8 cellular contexts compared by ENCODE assay signal in genomic region chr1:109547412-109548320, GRCh38. TPM values are rescaled to one million over a fixed set of nuclear protein-coding genes. Genes with fewer than 3 reads are reported as not detected.
DNase-seq lines count a peak whose midpoint lies in the region; ATAC-seq and TF ChIP-seq lines count a peak whose summit lies in the region.

No MANE protein-coding gene starts in this region.

- H3K27me3 Mint-ChIP-seq in WTC11 (ENCODE audit: low read depth) (no peaks in the 10 kb centered on the region; the same call in 1 of the 2 replicates), osteocyte (ENCODE audit: unreplicated experiment) (no peaks in the 10 kb centered on the region)

- H3K9me3 Mint-ChIP-seq in WTC11, result no peaks in the 10 kb centered on the region
- H3K9me3 Mint-ChIP-seq in osteocyte (ENCODE audit: unreplicated experiment), result no peaks in the 10 kb centered on the region

- H3K27ac Mint-ChIP-seq in WTC11, result peak overlapping the region; percentile 94
- peak overlapping the region; percentile 99 for H3K27ac Mint-ChIP-seq in osteocyte (ENCODE audit: unreplicated experiment)

- DNase-seq in NCI-H1105 treated with DMSO at 0.1 percent for 48 hours (lab: John Stamatoyannopoulos, UW) (peak; percentile 14), NCI-H1105 (lab: John Stamatoyannopoulos, UW) (no peak), WTC11 (ENCODE audit: low spot score) (no peak), fibroblast of pulmonary artery (ENCODE audit: low read depth) (peak; percentile 22), osteocyte (ENCODE audit: extremely low spot score, unreplicated experiment) (no peak), SK-N-DZ (ENCODE audit: low spot score) (no peak), epidermal melanocyte (ENCODE audit: insufficient read length, low spot score) (no peak)

- POLR2A ChIA-PET in WTC11 (lab: Charles Lee), result interaction anchor here (0.6 to 2.3 kb wide), 14 partner anchors 10 to 437 kb away, joined by 3 to 13 read pairs (median 5); partner anchors contain the start of genes AHCYL1, AMPD2, CYB561D1 and GNAT2

- H3K36me3 Mint-ChIP-seq in WTC11, result no peaks in the 10 kb centered on the region
- H3K36me3 Mint-ChIP-seq in osteocyte (ENCODE audit: unreplicated experiment), result no peaks in the 10 kb centered on the region

- peak overlapping the region; percentile 73 for H3K4me3 ChIP-seq in fibroblast of pulmonary artery (replicated peaks; ENCODE audit: low read depth, low read length)

- H3K4me3 Mint-ChIP-seq in WTC11 (peak overlapping the region; percentile 85), osteocyte (ENCODE audit: unreplicated experiment) (peak overlapping the region; percentile 99)

- no peak for TF ChIP-seq CTCF in WTC11 (IDR thresholded peaks at IDR 0.05)
- no peak for TF ChIP-seq CTCF in fibroblast of pulmonary artery (IDR thresholded peaks at IDR 0.05; ENCODE audit: low read length, missing control alignments)
- no peak for TF ChIP-seq CTCF in osteocyte (IDR thresholded peaks at IDR 0.05)

- H3K4me1 Mint-ChIP-seq in WTC11 (peaks cover 28% of the 10 kb centered on the region), osteocyte (ENCODE audit: unreplicated experiment) (peaks cover 46% of the 10 kb centered on the region)

- ATAC-seq in HG03060 (IDR thresholded peaks at IDR 0.05; ENCODE audit: low read depth, unreplicated experiment), result peak; percentile 7
- 0 out of 2 replicates have a peak, but pooled peaks have one; percentile 3 for ATAC-seq in WTC11

- CTCF ChIA-PET in WTC11 (lab: Charles Lee), result interaction anchor here (0.7 to 8.2 kb wide), 25 partner anchors 8 to 482 kb away, joined by 3 to 129 read pairs (median 6); partner anchors contain the start of genes AHCYL1, AMPD2, CYB561D1 and GNAT2

TF ChIP-seq in WTC11, 78 proteins besides CTCF, POLR2A, EP300 and RAD21:
- TF ChIP-seq NR3C1 (CRISPR knock-in tag; conservative IDR thresholded peaks at IDR 0.05; ENCODE audit: low read depth), result no peak
- no peak for TF ChIP-seq ZNF423 (CRISPR knock-in tag; IDR thresholded peaks at IDR 0.05)
- TF ChIP-seq, protein P1, sequence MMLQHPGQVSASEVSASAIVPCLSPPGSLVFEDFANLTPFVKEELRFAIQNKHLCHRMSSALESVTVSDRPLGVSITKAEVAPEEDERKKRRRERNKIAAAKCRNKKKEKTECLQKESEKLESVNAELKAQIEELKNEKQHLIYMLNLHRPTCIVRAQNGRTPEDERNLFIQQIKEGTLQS (CRISPR knock-in tag; conservative IDR thresholded peaks at IDR 0.05), result no peak
- TF ChIP-seq, protein P2, sequence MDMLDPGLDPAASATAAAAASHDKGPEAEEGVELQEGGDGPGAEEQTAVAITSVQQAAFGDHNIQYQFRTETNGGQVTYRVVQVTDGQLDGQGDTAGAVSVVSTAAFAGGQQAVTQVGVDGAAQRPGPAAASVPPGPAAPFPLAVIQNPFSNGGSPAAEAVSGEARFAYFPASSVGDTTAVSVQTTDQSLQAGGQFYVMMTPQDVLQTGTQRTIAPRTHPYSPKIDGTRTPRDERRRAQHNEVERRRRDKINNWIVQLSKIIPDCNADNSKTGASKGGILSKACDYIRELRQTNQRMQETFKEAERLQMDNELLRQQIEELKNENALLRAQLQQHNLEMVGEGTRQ (CRISPR knock-in tag; IDR thresholded peaks at IDR 0.05), result no peak
- TF ChIP-seq CREM (CRISPR knock-in tag; IDR thresholded peaks at IDR 0.05), result no peak
- TF ChIP-seq, protein P3, sequence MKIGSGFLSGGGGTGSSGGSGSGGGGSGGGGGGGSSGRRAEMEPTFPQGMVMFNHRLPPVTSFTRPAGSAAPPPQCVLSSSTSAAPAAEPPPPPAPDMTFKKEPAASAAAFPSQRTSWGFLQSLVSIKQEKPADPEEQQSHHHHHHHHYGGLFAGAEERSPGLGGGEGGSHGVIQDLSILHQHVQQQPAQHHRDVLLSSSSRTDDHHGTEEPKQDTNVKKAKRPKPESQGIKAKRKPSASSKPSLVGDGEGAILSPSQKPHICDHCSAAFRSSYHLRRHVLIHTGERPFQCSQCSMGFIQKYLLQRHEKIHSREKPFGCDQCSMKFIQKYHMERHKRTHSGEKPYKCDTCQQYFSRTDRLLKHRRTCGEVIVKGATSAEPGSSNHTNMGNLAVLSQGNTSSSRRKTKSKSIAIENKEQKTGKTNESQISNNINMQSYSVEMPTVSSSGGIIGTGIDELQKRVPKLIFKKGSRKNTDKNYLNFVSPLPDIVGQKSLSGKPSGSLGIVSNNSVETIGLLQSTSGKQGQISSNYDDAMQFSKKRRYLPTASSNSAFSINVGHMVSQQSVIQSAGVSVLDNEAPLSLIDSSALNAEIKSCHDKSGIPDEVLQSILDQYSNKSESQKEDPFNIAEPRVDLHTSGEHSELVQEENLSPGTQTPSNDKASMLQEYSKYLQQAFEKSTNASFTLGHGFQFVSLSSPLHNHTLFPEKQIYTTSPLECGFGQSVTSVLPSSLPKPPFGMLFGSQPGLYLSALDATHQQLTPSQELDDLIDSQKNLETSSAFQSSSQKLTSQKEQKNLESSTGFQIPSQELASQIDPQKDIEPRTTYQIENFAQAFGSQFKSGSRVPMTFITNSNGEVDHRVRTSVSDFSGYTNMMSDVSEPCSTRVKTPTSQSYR (CRISPR knock-in tag; IDR thresholded peaks at IDR 0.05), result no peak
- TF ChIP-seq, protein P4, sequence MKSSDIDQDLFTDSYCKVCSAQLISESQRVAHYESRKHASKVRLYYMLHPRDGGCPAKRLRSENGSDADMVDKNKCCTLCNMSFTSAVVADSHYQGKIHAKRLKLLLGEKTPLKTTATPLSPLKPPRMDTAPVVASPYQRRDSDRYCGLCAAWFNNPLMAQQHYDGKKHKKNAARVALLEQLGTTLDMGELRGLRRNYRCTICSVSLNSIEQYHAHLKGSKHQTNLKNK (CRISPR knock-in tag; IDR thresholded peaks at IDR 0.05), result no peak
- TF ChIP-seq SP1 (CRISPR knock-in tag; conservative IDR thresholded peaks at IDR 0.05), result no peak
- no peak for TF ChIP-seq NFE2L1 (CRISPR knock-in tag; IDR thresholded peaks at IDR 0.05)
- TF ChIP-seq E2F5 (CRISPR knock-in tag; IDR thresholded peaks at IDR 0.05), result no peak
TF ChIP-seq in WTC11: peak in this region for 0.

RNA-seq across cellular contexts. Expression of gene GNAI3, which starts 0.7 kb away (rescaled TPM):
- total RNA-seq in WTC11 (2021) (7.1 to 7.2 TPM (median 7.1 TPM) in 3 replicates), osteocyte (7.6 and 8.5 TPM in 2 replicates)
- polyA plus RNA-seq in SK-N-DZ (2014; cell fraction: cytosol; rRNA removed), result 9.7 and 10.5 TPM in 2 replicates
- 3.9 and 4.6 TPM in 2 replicates for polyA plus RNA-seq in SK-N-DZ (2014; cell fraction: nucleus; rRNA removed)

RNA-seq across cellular contexts. Expression of gene GPR61, which starts 8.0 kb away (rescaled TPM):
- total RNA-seq in WTC11 (2021), result 0.42 to 0.73 TPM (median 0.44 TPM) in 3 replicates
- total RNA-seq in osteocyte, result not detected in 2 replicates
- not detected in 2 replicates for polyA plus RNA-seq in SK-N-DZ (2014; cell fraction: cytosol; rRNA removed)
- not detected in 2 replicates for polyA plus RNA-seq in SK-N-DZ (2014; cell fraction: nucleus; rRNA removed)

RNA-seq across cellular contexts. Expression of gene AMIGO1, which starts 38.1 kb away (rescaled TPM):
- total RNA-seq in WTC11 (2021) (2.4 to 3.0 TPM (median 3.0 TPM) in 3 replicates), osteocyte (5.2 and 5.4 TPM in 2 replicates)
- polyA plus RNA-seq in SK-N-DZ (2014; cell fraction: cytosol; rRNA removed), result 3.3 and 4.5 TPM in 2 replicates
- polyA plus RNA-seq in SK-N-DZ (2014; cell fraction: nucleus; rRNA removed), result 2.1 and 2.6 TPM in 2 replicates

RNA-seq across cellular contexts. Expression of gene CYB561D1, which starts 53.8 kb away (rescaled TPM):
- total RNA-seq in WTC11 (2021) (5.1 to 6.7 TPM (median 6.5 TPM) in 3 replicates), osteocyte (10.2 and 10.6 TPM in 2 replicates)
- polyA plus RNA-seq in SK-N-DZ (2014; cell fraction: cytosol; rRNA removed), result 7.8 and 8.4 TPM in 2 replicates
- 6.6 and 8.0 TPM in 2 replicates for polyA plus RNA-seq in SK-N-DZ (2014; cell fraction: nucleus; rRNA removed)

Comparison
In these comparisons a context has a peak if more than half of its experiments do, and no peak if none do; other contexts are left out.
1. DNase-seq: peak in NCI-H1105 treated with DMSO at 0.1 percent for 48 hours (single experiment) and fibroblast of pulmonary artery (single experiment); none in NCI-H1105 (single experiment), WTC11 (single experiment), osteocyte (single experiment), SK-N-DZ (single experiment) and epidermal melanocyte (single experiment).